ENCODE assay signal across 16 cellular contexts in genomic region chr2:86358982-86359381, GRCh38. TPM values are rescaled to one million over a fixed set of nuclear protein-coding genes. Genes with fewer than 3 reads are reported as not detected.
DNase-seq lines count a peak whose midpoint lies in the region; ATAC-seq and TF ChIP-seq lines count a peak whose summit lies in the region.
"Had no signal": no experiment of that assay in that cellular context is flagged by ENCODE, and none has a peak within 500 bp of the region (broad histone marks: within the 10 kb centered on the region; RNA-seq: fewer than 3 reads in every experiment).

No MANE protein-coding gene starts in this region.

- H3K4me1 Mint-ChIP-seq in activated B cell treated with CpG ODN at 0.5 μM for 24 hours: peaks cover 9% of the 10 kb centered on the region
- no peaks in the 10 kb centered on the region for H3K4me1 Mint-ChIP-seq in activated CD8-positive, alpha-beta memory T cell treated with anti-CD3 and anti-CD28 coated beads, Interleukin-2, amount 10 ng/mL, durations not matched to agents 7 days and 5 days
- H3K4me1 Mint-ChIP-seq: activated CD4-positive, alpha-beta T cell treated with anti-CD3 and anti-CD28 coated beads, Interleukin-2, amount 10 ng/mL, durations not matched to agents 24 days and 14 days; activated naive CD4-positive, alpha-beta T cell treated with anti-CD3 and anti-CD28 coated beads, Interleukin-2, amount 10 ng/mL, durations not matched to agents 7 days and 5 days had no signal

- TF ChIP-seq CTCF in activated B cell treated with CpG ODN at 0.5 μM for 24 hours (IDR thresholded peaks at IDR 0.05) (no peak), stomach (IDR thresholded peaks at IDR 0.05) (no peak)

- no peaks in the 10 kb centered on the region for H3K27me3 ChIP-seq in stomach
- H3K27me3 ChIP-seq: gastrocnemius medialis had no signal

- TF ChIP-seq POLR2A in stomach (IDR thresholded peaks at IDR 0.05): no peak

- no peaks in the 10 kb centered on the region for H3K36me3 Mint-ChIP-seq in activated B cell treated with CpG ODN at 0.5 μM for 24 hours (ENCODE audit: low read depth)
- H3K36me3 Mint-ChIP-seq in activated CD8-positive, alpha-beta memory T cell treated with anti-CD3 and anti-CD28 coated beads, Interleukin-2, amount 10 ng/mL, durations not matched to agents 7 days and 5 days: no peaks in the 10 kb centered on the region
- H3K36me3 Mint-ChIP-seq: activated naive CD4-positive, alpha-beta T cell treated with anti-CD3 and anti-CD28 coated beads, Interleukin-2, amount 10 ng/mL, durations not matched to agents 7 days and 5 days had no signal

- H3K27me3 Mint-ChIP-seq in activated B cell treated with CpG ODN at 0.5 μM for 24 hours: no peaks in the 10 kb centered on the region
- peaks cover 15% of the 10 kb centered on the region for H3K27me3 Mint-ChIP-seq in activated CD8-positive, alpha-beta memory T cell treated with anti-CD3 and anti-CD28 coated beads, Interleukin-2, amount 10 ng/mL, durations not matched to agents 7 days and 5 days

- no peaks in the 10 kb centered on the region for H3K9me3 ChIP-seq in stomach
- H3K9me3 ChIP-seq: gastrocnemius medialis, HAP-1 had no signal

- no peak for DNase-seq in activated B cell treated with CpG ODN at 0.5 μM for 24 hours
- no peak for DNase-seq in DMS153 treated with DMSO at 0.1 percent for 48 hours (lab: John Stamatoyannopoulos, UW; ENCODE audit: unreplicated experiment)
- DNase-seq in NCI-H748 (lab: John Stamatoyannopoulos, UW; ENCODE audit: unreplicated experiment): no peak
- no peak for DNase-seq in stomach
- DNase-seq in activated CD8-positive, alpha-beta memory T cell treated with anti-CD3 and anti-CD28 coated beads, Interleukin-2, amount 10 ng/mL, durations not matched to agents 7 days and 5 days: no peak
- DNase-seq: activated CD4-positive, alpha-beta T cell treated with anti-CD3 and anti-CD28 coated beads, Interleukin-2, amount 10 ng/mL, durations not matched to agents 24 days and 14 days; activated naive CD4-positive, alpha-beta T cell treated with anti-CD3 and anti-CD28 coated beads, Interleukin-2, amount 10 ng/mL, durations not matched to agents 7 days and 5 days; AML-193; gastrocnemius medialis; left cardiac atrium; Right ventricle myocardium superior had no signal

- no peaks in the 10 kb centered on the region for H3K9me3 Mint-ChIP-seq in activated B cell treated with CpG ODN at 0.5 μM for 24 hours
- no peaks in the 10 kb centered on the region for H3K9me3 Mint-ChIP-seq in activated CD8-positive, alpha-beta memory T cell treated with anti-CD3 and anti-CD28 coated beads, Interleukin-2, amount 10 ng/mL, durations not matched to agents 7 days and 5 days (ENCODE audit: low read depth)
- H3K9me3 Mint-ChIP-seq: activated CD4-positive, alpha-beta T cell treated with anti-CD3 and anti-CD28 coated beads, Interleukin-2, amount 10 ng/mL, durations not matched to agents 24 days and 14 days; activated naive CD4-positive, alpha-beta T cell treated with anti-CD3 and anti-CD28 coated beads, Interleukin-2, amount 10 ng/mL, durations not matched to agents 7 days and 5 days had no signal

- peak overlapping the region; percentile 8 for H3K27ac Mint-ChIP-seq in activated B cell treated with CpG ODN at 0.5 μM for 24 hours
- H3K27ac Mint-ChIP-seq in activated CD8-positive, alpha-beta memory T cell treated with anti-CD3 and anti-CD28 coated beads, Interleukin-2, amount 10 ng/mL, durations not matched to agents 7 days and 5 days: no peak overlapping the region
- H3K27ac Mint-ChIP-seq: activated CD4-positive, alpha-beta T cell treated with anti-CD3 and anti-CD28 coated beads, Interleukin-2, amount 10 ng/mL, durations not matched to agents 24 days and 14 days; activated naive CD4-positive, alpha-beta T cell treated with anti-CD3 and anti-CD28 coated beads, Interleukin-2, amount 10 ng/mL, durations not matched to agents 7 days and 5 days had no signal

- no peak overlapping the region for H3K4me3 ChIP-seq in stomach
- H3K4me3 ChIP-seq: coronary artery, gastrocnemius medialis, HAP-1 had no signal

- H3K36me3 ChIP-seq in stomach: no peaks in the 10 kb centered on the region
- H3K36me3 ChIP-seq: gastrocnemius medialis, HAP-1 had no signal

- POLR2A ChIA-PET in activated B cell treated with CpG ODN at 0.5 μM for 24 hours (lab: Charles Lee): interaction anchor here (0.7 kb wide), 1 partner anchor 1252 kb away, joined by 4 read pairs; no protein-coding TSS in a partner anchor

- no peak overlapping the region for H3K27ac ChIP-seq in stomach
- H3K27ac ChIP-seq: coronary artery, gastrocnemius medialis had no signal

- intact Hi-C loops in activated B cell treated with CpG ODN at 0.5 μM for 24 hours (cut with micrococcal nuclease) (no loop called here), stomach (cut with DNase I; ENCODE audit: low total_unique reads) (no loop called here)

- WGBS in stomach, 5 donors: 78 to 86% (median 82%) methylated on average over 3 of the region's 3 CpGs

- H3K4me1 ChIP-seq in stomach: no peaks in the 10 kb centered on the region
- H3K4me1 ChIP-seq: gastrocnemius medialis had no signal

- peak overlapping the region; percentile 33 for H3K4me3 Mint-ChIP-seq in activated B cell treated with CpG ODN at 0.5 μM for 24 hours
- H3K4me3 Mint-ChIP-seq in activated CD8-positive, alpha-beta memory T cell treated with anti-CD3 and anti-CD28 coated beads, Interleukin-2, amount 10 ng/mL, durations not matched to agents 7 days and 5 days: no peak overlapping the region
- H3K4me3 Mint-ChIP-seq: activated CD4-positive, alpha-beta T cell treated with anti-CD3 and anti-CD28 coated beads, Interleukin-2, amount 10 ng/mL, durations not matched to agents 24 days and 14 days; activated naive CD4-positive, alpha-beta T cell treated with anti-CD3 and anti-CD28 coated beads, Interleukin-2, amount 10 ng/mL, durations not matched to agents 7 days and 5 days had no signal

- no peak for TF ChIP-seq EP300 in stomach (IDR thresholded peaks at IDR 0.05)

- CTCF ChIA-PET in activated B cell treated with CpG ODN at 0.5 μM for 24 hours (lab: Charles Lee): no interaction called here
- CTCF ChIA-PET in activated CD8-positive, alpha-beta memory T cell treated with anti-CD3 and anti-CD28 coated beads, Interleukin-2, amount 10 ng/mL, durations not matched to agents 7 days and 5 days (lab: Charles Lee): interaction anchor here (1.6 kb wide), 1 partner anchor 13 kb away, joined by 3 read pairs; no protein-coding TSS in a partner anchor

- ATAC-seq in GM18499 (IDR thresholded peaks at IDR 0.05; ENCODE audit: insufficient read depth, unreplicated experiment): peak; percentile 96
- ATAC-seq in GM21423 (IDR thresholded peaks at IDR 0.05; ENCODE audit: unreplicated experiment): peak; percentile 85
- peak; percentile 91 for ATAC-seq in HG03354 (IDR thresholded peaks at IDR 0.05; ENCODE audit: poor library complexity, severe bottlenecking, unreplicated experiment)
- ATAC-seq in activated B cell treated with CpG ODN at 0.5 μM for 24 hours (ENCODE audit: low read depth): peak; percentile 69
- ATAC-seq in activated CD8-positive, alpha-beta memory T cell treated with anti-CD3 and anti-CD28 coated beads, Interleukin-2, amount 10 ng/mL, durations not matched to agents 7 days and 5 days: no peak
- ATAC-seq: gastrocnemius medialis, left cardiac atrium had no signal

RNA-seq across cellular contexts. Expression of gene REEP1, which starts 21.6 kb away (rescaled TPM):
- total RNA-seq in activated B cell treated with CpG ODN at 0.5 μM for 24 hours (not detected in 2 replicates), stomach (10 to 100 TPM in 3 of 5 donors, 1 to 10 TPM in 1, not detected in 1; 6.4 to 29.9 (median 19.8) TPM)
- polyA plus RNA-seq in stomach: 1 to 10 TPM; 2.9 to 5.4 (median 3.0) TPM
- under 1 TPM in 1 of 2 experiments, not detected in 1; 0.16 TPM for total RNA-seq in activated CD8-positive, alpha-beta memory T cell treated with anti-CD3 and anti-CD28 coated beads, Interleukin-2, amount 10 ng/mL, durations not matched to agents 7 days and 5 days
